In genomic region chr19:17687141-17687856, GRCh38 we compare ENCODE assay signal across 10 cellular contexts. TPM values are rescaled to one million over a fixed set of nuclear protein-coding genes. Genes with fewer than 3 reads are reported as not detected.
A peak's percentile ranks its signal among the peaks of the same experiment; 100 is the strongest.
DNase-seq lines count a peak whose midpoint lies in the region; ATAC-seq and TF ChIP-seq lines count a peak whose summit lies in the region.
"Had no signal": no experiment of that assay in that cellular context is flagged by ENCODE, and none has a peak within 500 bp of the region (broad histone marks: within the 10 kb centered on the region; RNA-seq: fewer than 3 reads in every experiment).

No MANE protein-coding gene starts in this region.

- H3K36me3 ChIP-seq in endocrine pancreas (ENCODE audit: control insufficient read depth, insufficient read depth, low read length) (no peaks in the 10 kb centered on the region), trophoblast cell (ENCODE audit: control insufficient read depth in 1 of 2, insufficient read depth in 2 of 2, low read length in 2 of 2) (no peaks in the 10 kb centered on the region), right lobe of liver (no peaks in the 10 kb centered on the region)

- no peak overlapping the region for H3K27ac ChIP-seq in trophoblast cell (ENCODE audit: low read depth, low read length)
- H3K27ac ChIP-seq in right lobe of liver: no peak overlapping the region
- H3K27ac ChIP-seq: epithelial cell of prostate had no signal

- H3K9me3 ChIP-seq in endocrine pancreas (ENCODE audit: control insufficient read depth, low read length) (no peaks in the 10 kb centered on the region), trophoblast cell (ENCODE audit: insufficient read depth, low read depth, low read length) (peaks cover under 1% of the 10 kb centered on the region), right lobe of liver (no peaks in the 10 kb centered on the region)

- H4K8ac ChIP-seq in trophoblast cell (ENCODE audit: low read depth, low read length): no peak overlapping the region

- peak overlapping the region; percentile 51 for H3K4me3 ChIP-seq in endocrine pancreas (ENCODE audit: control insufficient read depth, insufficient read depth, low read length)
- no peak overlapping the region for H3K4me3 ChIP-seq in trophoblast cell (ENCODE audit: low read depth, low read length)
- no peak overlapping the region for H3K4me3 ChIP-seq in right lobe of liver

- no peaks in the 10 kb centered on the region for H3K27me3 ChIP-seq in endocrine pancreas (ENCODE audit: control insufficient read depth, insufficient read depth, low read length)
- peaks cover 18% of the 10 kb centered on the region for H3K27me3 ChIP-seq in trophoblast cell (ENCODE audit: insufficient read depth, low read length)
- H3K27me3 ChIP-seq in right lobe of liver: peaks cover 0 to 11% of the 10 kb centered on the region in 2 donors

- H3K9ac ChIP-seq in endocrine pancreas (ENCODE audit: control insufficient read depth, insufficient read depth, low read length) (peak overlapping the region; percentile 80), trophoblast cell (ENCODE audit: low read length) (no peak overlapping the region)

- H3K4ac ChIP-seq in trophoblast cell (ENCODE audit: low read depth, low read length): no peak overlapping the region

- DNase-seq in DMS79 treated with DMSO at 0.1 percent for 48 hours (lab: John Stamatoyannopoulos, UW): peak; percentile 12
- no peak for DNase-seq in DMS79 (lab: John Stamatoyannopoulos, UW)
- DNase-seq in NCI-H2171 treated with DMSO at 0.1 percent for 48 hours (lab: John Stamatoyannopoulos, UW): peak; percentile 34
- no peak for DNase-seq in trophoblast cell
- DNase-seq in right lobe of liver: no peak
- no peak for DNase-seq in superior temporal gyrus (ENCODE audit: extremely low spot score)
- DNase-seq: Karpas-422 had no signal

- peak overlapping the region; percentile 56 for H3K4me2 ChIP-seq in trophoblast cell (ENCODE audit: low read length)

- H3K14ac ChIP-seq in trophoblast cell (ENCODE audit: low read length): no peak overlapping the region

- no peaks in the 10 kb centered on the region for H3K4me1 ChIP-seq in endocrine pancreas (ENCODE audit: control insufficient read depth, insufficient read depth, low read length)
- peaks cover 3 to 5% of the 10 kb centered on the region in 2 experiments for H3K4me1 ChIP-seq in trophoblast cell (ENCODE audit: control insufficient read depth in 1 of 2, insufficient read depth in 2 of 2, low read length in 2 of 2)
- H3K4me1 ChIP-seq in right lobe of liver: no peaks in the 10 kb centered on the region

- H3K79me1 ChIP-seq in trophoblast cell (ENCODE audit: low read length): no peaks in the 10 kb centered on the region

- H2BK12ac ChIP-seq in trophoblast cell (ENCODE audit: low read length): no peak overlapping the region

- WGBS in trophoblast cell (ENCODE audit: extremely low coverage, insufficient coverage, insufficient read length): no CpG with 5 or more reads among the region's 24 CpGs
- WGBS in right lobe of liver (ENCODE audit: insufficient coverage, low coverage, low lambda C conversion rate, missing lambda C conversion rate): 3% methylated on average over 13 of the region's 24 CpGs

- H2BK120ac ChIP-seq in trophoblast cell (ENCODE audit: insufficient read depth, low read length, poor library complexity): no peak overlapping the region

- no peak overlapping the region for H2BK5ac ChIP-seq in trophoblast cell (ENCODE audit: low read depth, low read length, poor library complexity)

- ATAC-seq in HG03432 (IDR thresholded peaks at IDR 0.05; ENCODE audit: unreplicated experiment) (no peak), right lobe of liver (no peak)

- H4K91ac ChIP-seq in trophoblast cell (ENCODE audit: low read depth, low read length): no peak overlapping the region

- H3K79me2 ChIP-seq in trophoblast cell (ENCODE audit: control insufficient read depth, insufficient read depth, low read length, poor library complexity): no peaks in the 10 kb centered on the region

- no peak overlapping the region for H2AFZ ChIP-seq in trophoblast cell (ENCODE audit: insufficient read depth, low read length, poor library complexity)

- TF ChIP-seq CTCF in right lobe of liver (IDR thresholded peaks at IDR 0.05): no peak

- H3K23ac ChIP-seq in trophoblast cell (ENCODE audit: low read length): no peak overlapping the region

- H3K18ac ChIP-seq in trophoblast cell (ENCODE audit: low read length): no peak overlapping the region

- no peak for TF ChIP-seq POLR2A in right lobe of liver (IDR thresholded peaks at IDR 0.05)

- no peak overlapping the region for H4K12ac ChIP-seq in trophoblast cell (ENCODE audit: low read depth, low read length)

- no peak overlapping the region for H2AK5ac ChIP-seq in trophoblast cell (ENCODE audit: low read length)

- intact Hi-C loops in right lobe of liver (cut with DNase I): no loop called here

RNA-seq across cellular contexts. Expression of gene UNC13A, which starts 0.9 kb away (rescaled TPM):
- polyA plus RNA-seq in trophoblast cell (2013): 0.01 and 0.03 TPM in 2 replicates
- total RNA-seq in right lobe of liver: under 1 TPM in 1 of 6 experiments, not detected in 5; 0.02 TPM

RNA-seq across cellular contexts. Expression of gene MAP1S, which starts 32.0 kb away (rescaled TPM):
- 41.8 and 44.0 TPM in 2 replicates for polyA plus RNA-seq in trophoblast cell (2013)
- 10 to 100 TPM; 11.1 to 31.3 (median 14.9) TPM for total RNA-seq in right lobe of liver

Comparison
In these comparisons a context has a peak if more than half of its experiments do, and no peak if none do; other contexts are left out.
1. DNase-seq: peak in DMS79 treated with DMSO at 0.1 percent for 48 hours (single experiment) and NCI-H2171 treated with DMSO at 0.1 percent for 48 hours (single experiment); none in DMS79 (single experiment), trophoblast cell (0 of 2), right lobe of liver (0 of 3) and superior temporal gyrus (single experiment).